In genomic region chr6:13725570-13725969, GRCh38 we compare ENCODE assay signal across 9 cellular contexts. TPM values are rescaled to one million over a fixed set of nuclear protein-coding genes. Genes with fewer than 3 reads are reported as not detected.
DNase-seq lines count a peak whose midpoint lies in the region; ATAC-seq and TF ChIP-seq lines count a peak whose summit lies in the region.
"Had no signal": no experiment of that assay in that cellular context is flagged by ENCODE, and none has a peak within 500 bp of the region (broad histone marks: within the 10 kb centered on the region; RNA-seq: fewer than 3 reads in every experiment).

No MANE protein-coding gene starts in this region.

- peaks cover 27% of the 10 kb centered on the region for H3K4me1 Mint-ChIP-seq in MCF 10A (ENCODE audit: insufficient read depth, unreplicated experiment)

- BruUV-seq in MCF 10A (replicated peaks; lab: Mats Ljungman, UMichigan), result no TSS peak

- DNase-seq in H4 (ENCODE audit: low spot score) (peak; percentile 55), RPMI7951 (ENCODE audit: low read depth) (peak; percentile 58), MCF 10A (ENCODE audit: unreplicated experiment) (peak; percentile 88), prostate gland (ENCODE audit: low spot score) (peak; percentile 81), inferior parietal cortex (ENCODE audit: extremely low spot score) (no peak), NCI-H2227 treated with DMSO at 0.1 percent for 48 hours (lab: John Stamatoyannopoulos, UW) (no peak)
- DNase-seq: occipital lobe had no signal

- TF ChIP-seq CTCF in MCF 10A (IDR thresholded peaks at IDR 0.05; ENCODE audit: unreplicated experiment) (no peak), prostate gland (IDR thresholded peaks at IDR 0.05) (no peak)

- H3K4me1 ChIP-seq in prostate gland (replicated peaks), result peaks cover 2% of the 10 kb centered on the region

- whole genome bisulfite sequencing in prostate gland, result 36% methylated on average over 2 of the region's 2 CpGs

- H3K27ac ChIP-seq in prostate gland, result peak overlapping the region; percentile 64 to 78
- H3K27ac ChIP-seq: KMS-11 had no signal

- CTCF ChIA-PET in MCF 10A (lab: Yijun Ruan, JAX), result interaction anchor here (0.8 kb wide), 1 partner anchor 86 kb away, joined by 3 read pairs; no protein-coding TSS in a partner anchor

- no peak overlapping the region for H3K4me3 ChIP-seq in prostate gland

- no peak overlapping the region for H3K4me3 Mint-ChIP-seq in MCF 10A (ENCODE audit: unreplicated experiment)

- H3K27ac Mint-ChIP-seq in MCF 10A (ENCODE audit: low read depth, unreplicated experiment), result peak overlapping the region; percentile 84

- POLR2A ChIA-PET in MCF 10A (lab: Yijun Ruan, JAX), result interaction anchor here (0.9 to 3.4 kb wide), 6 partner anchors 11 to 89 kb away, joined by 3 to 39 read pairs (median 5); partner anchors contain the start of genes MCUR1 and RANBP9

- no peaks in the 10 kb centered on the region for H3K9me3 Mint-ChIP-seq in MCF 10A (ENCODE audit: unreplicated experiment)

- no peaks in the 10 kb centered on the region for H3K27me3 ChIP-seq in prostate gland (replicated peaks; ENCODE audit: insufficient read depth)

- H3K27me3 Mint-ChIP-seq in MCF 10A (ENCODE audit: insufficient read depth, unreplicated experiment), result no peaks in the 10 kb centered on the region

- no peaks in the 10 kb centered on the region for H3K9me3 ChIP-seq in prostate gland

- no peak for TF ChIP-seq POLR2A in prostate gland (IDR thresholded peaks at IDR 0.05)

- intact Hi-C loops in MCF 10A (cut with micrococcal nuclease), result no loop called here
- intact Hi-C loops in prostate gland (cut with DNase I), result no loop called here

- H3K36me3 ChIP-seq in prostate gland, result no peaks in the 10 kb centered on the region

- no peaks in the 10 kb centered on the region for H3K36me3 Mint-ChIP-seq in MCF 10A (ENCODE audit: insufficient read depth, unreplicated experiment)

- no peak for ATAC-seq in HG03095 (IDR thresholded peaks at IDR 0.05; ENCODE audit: unreplicated experiment)

RNA-seq across cellular contexts. Expression of gene RANBP9, which starts 13.9 kb away (rescaled TPM):
- total RNA-seq in H4 (2014; rRNA removed; shearing (Covaris generic)), result 15.7 and 18.7 TPM in 2 replicates
- total RNA-seq in RPMI7951 (2014; rRNA removed; shearing (Covaris generic)), result 28.6 and 33.0 TPM in 2 replicates
- 42.0 and 48.0 TPM in 2 replicates for total RNA-seq in MCF 10A (2022)
- total RNA-seq in prostate gland, result 10 to 100 TPM; 37.8 to 59.0 TPM

Comparison
In these comparisons a context has a peak if more than half of its experiments do, and no peak if none do; other contexts are left out.
1. DNase-seq: peak in H4 (single experiment), RPMI7951 (single experiment), MCF 10A (single experiment) and prostate gland (single experiment); none in inferior parietal cortex (single experiment) and NCI-H2227 treated with DMSO at 0.1 percent for 48 hours (single experiment).